Comparison of ENCODE assay signal across 7 cellular contexts in genomic region chr6:43021270-43022047, GRCh38. TPM values are rescaled to one million over a fixed set of nuclear protein-coding genes. Genes with fewer than 3 reads are reported as not detected.
DNase-seq lines count a peak whose midpoint lies in the region; ATAC-seq and TF ChIP-seq lines count a peak whose summit lies in the region.

Gene RRP36 (plus strand): TSS chr6:43021623. CDS start chr6:43021655, 32 bp downstream.

- peaks cover 12% of the 10 kb centered on the region for H3K36me3 ChIP-seq in colonic mucosa

- DNase-seq in NCI-H446 (lab: John Stamatoyannopoulos, UW) = peak; percentile 40 to 82
- peak; percentile 65 to 71 for DNase-seq in activated CD4-positive, alpha-beta T cell treated with anti-CD3 and anti-CD28 coated beads for 4 hours
- DNase-seq in colonic mucosa = peak; percentile 87
- DNase-seq in left colon = peak; percentile 73 to 85
- DNase-seq in stimulated activated CD4-positive, alpha-beta T cell treated with anti-CD3 and anti-CD28 coated beads, Interleukin-1b, Interleukin-23, amount 100 ng/mL, for 4 hours (ENCODE audit: low read depth in 2 of 2) = peak; percentile 49 to 70

- peaks cover 8% of the 10 kb centered on the region for H3K4me1 ChIP-seq in colonic mucosa

- ATAC-seq in GM18505 (IDR thresholded peaks at IDR 0.05; ENCODE audit: unreplicated experiment) = peak; percentile 59
- ATAC-seq in HG03064 (IDR thresholded peaks at IDR 0.05; ENCODE audit: low read depth, unreplicated experiment) = peak; percentile 64
- ATAC-seq in left colon = peak; percentile 95

- peak within 1 kb of the TSS; percentile 98 for H3K4me3 ChIP-seq in colonic mucosa

- no peaks in the 10 kb centered on the region for H3K9me3 ChIP-seq in colonic mucosa

- peak within 1 kb of the TSS; percentile 72 to 89 for H3K9ac ChIP-seq in colonic mucosa (ENCODE audit: low read depth in 2 of 2, low read length in 2 of 2)

- TF ChIP-seq CTCF in colonic mucosa (IDR thresholded peaks at IDR 0.05) = no peak

- peak; percentile 72 for TF ChIP-seq POLR2A in GM18505 (IDR thresholded peaks at IDR 0.05; ENCODE audit: borderline replicate concordance, extremely low read depth, insufficient read depth, insufficient read length)

- no peaks in the 10 kb centered on the region for H3K27me3 ChIP-seq in colonic mucosa

- H3K27ac ChIP-seq in colonic mucosa = peak within 1 kb of the TSS; percentile 79

- intact Hi-C loops in colonic mucosa (cut with DNase I) = no loop called here
- intact Hi-C loops in left colon (cut with DNase I, micrococcal nuclease) = no loop called here

RNA-seq across cellular contexts. Expression of gene RRP36, which starts in this region (rescaled TPM):
- total RNA-seq in colonic mucosa = 10 to 100 TPM; 35.5 to 61.4 TPM
- total RNA-seq in left colon = 10 to 100 TPM; 33.6 to 45.8 TPM

Comparison
In these comparisons a context has a peak if more than half of its experiments do, and no peak if none do; other contexts are left out.
1. Peak in every context shown above with its lines: DNase-seq, ATAC-seq, H3K4me3 ChIP-seq and H3K27ac ChIP-seq.